1 cellular context compared by ENCODE assay signal in the genomic region with DNA sequence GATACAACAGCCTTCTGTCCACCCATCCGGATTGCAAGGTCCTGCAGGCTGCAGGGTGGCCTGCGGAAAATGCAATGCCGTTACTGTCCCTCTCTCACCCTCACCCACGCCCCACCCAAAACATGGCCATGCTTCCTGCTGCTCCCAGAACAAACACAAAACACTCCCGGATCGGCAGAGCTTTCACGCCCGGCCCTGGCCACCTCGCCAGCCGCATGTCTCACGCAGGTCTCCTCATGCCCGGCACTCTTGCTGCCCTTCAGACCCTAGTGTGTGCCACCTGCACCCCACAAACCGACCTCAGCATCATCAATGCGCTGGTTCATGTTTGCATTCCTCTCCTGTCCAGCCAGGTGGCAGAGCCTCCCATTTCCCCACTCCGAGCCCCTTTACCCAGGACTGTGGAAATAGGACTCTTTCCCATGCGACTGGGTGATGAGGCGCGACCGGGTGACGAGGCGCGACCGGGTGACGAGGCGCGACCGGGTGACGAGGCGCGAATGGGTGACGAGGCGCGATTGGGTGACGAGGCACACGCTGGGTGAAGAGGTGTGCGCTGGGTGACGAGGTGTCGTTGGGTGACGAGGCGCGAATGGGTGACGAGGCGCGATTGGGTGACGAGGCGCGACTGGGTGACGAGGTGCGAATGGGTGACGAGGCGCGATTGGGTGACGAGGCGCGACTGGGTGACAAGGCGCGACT.
TF ChIP-seq lines count a peak whose summit lies in the region.

No MANE protein-coding gene starts in this region.

TF ChIP-seq in GM23338, 12 proteins besides CTCF, POLR2A, EP300 and RAD21:
- TF ChIP-seq POLR2AphosphoS5 (IDR thresholded peaks at IDR 0.05; ENCODE audit: low read depth) (no peak), EZH2 (IDR thresholded peaks at IDR 0.05; ENCODE audit: low read depth, unreplicated experiment) (no peak), CREB1 (CRISPR knock-in tag; IDR thresholded peaks at IDR 0.05; ENCODE audit: low read depth) (no peak), EZH2phosphoT487 (IDR thresholded peaks at IDR 0.05; ENCODE audit: unreplicated experiment) (no peak), JUNB (IDR thresholded peaks at IDR 0.05; ENCODE audit: unreplicated experiment) (no peak), REST (IDR thresholded peaks at IDR 0.05; ENCODE audit: unreplicated experiment) (no peak)
- TF ChIP-seq, protein P1, sequence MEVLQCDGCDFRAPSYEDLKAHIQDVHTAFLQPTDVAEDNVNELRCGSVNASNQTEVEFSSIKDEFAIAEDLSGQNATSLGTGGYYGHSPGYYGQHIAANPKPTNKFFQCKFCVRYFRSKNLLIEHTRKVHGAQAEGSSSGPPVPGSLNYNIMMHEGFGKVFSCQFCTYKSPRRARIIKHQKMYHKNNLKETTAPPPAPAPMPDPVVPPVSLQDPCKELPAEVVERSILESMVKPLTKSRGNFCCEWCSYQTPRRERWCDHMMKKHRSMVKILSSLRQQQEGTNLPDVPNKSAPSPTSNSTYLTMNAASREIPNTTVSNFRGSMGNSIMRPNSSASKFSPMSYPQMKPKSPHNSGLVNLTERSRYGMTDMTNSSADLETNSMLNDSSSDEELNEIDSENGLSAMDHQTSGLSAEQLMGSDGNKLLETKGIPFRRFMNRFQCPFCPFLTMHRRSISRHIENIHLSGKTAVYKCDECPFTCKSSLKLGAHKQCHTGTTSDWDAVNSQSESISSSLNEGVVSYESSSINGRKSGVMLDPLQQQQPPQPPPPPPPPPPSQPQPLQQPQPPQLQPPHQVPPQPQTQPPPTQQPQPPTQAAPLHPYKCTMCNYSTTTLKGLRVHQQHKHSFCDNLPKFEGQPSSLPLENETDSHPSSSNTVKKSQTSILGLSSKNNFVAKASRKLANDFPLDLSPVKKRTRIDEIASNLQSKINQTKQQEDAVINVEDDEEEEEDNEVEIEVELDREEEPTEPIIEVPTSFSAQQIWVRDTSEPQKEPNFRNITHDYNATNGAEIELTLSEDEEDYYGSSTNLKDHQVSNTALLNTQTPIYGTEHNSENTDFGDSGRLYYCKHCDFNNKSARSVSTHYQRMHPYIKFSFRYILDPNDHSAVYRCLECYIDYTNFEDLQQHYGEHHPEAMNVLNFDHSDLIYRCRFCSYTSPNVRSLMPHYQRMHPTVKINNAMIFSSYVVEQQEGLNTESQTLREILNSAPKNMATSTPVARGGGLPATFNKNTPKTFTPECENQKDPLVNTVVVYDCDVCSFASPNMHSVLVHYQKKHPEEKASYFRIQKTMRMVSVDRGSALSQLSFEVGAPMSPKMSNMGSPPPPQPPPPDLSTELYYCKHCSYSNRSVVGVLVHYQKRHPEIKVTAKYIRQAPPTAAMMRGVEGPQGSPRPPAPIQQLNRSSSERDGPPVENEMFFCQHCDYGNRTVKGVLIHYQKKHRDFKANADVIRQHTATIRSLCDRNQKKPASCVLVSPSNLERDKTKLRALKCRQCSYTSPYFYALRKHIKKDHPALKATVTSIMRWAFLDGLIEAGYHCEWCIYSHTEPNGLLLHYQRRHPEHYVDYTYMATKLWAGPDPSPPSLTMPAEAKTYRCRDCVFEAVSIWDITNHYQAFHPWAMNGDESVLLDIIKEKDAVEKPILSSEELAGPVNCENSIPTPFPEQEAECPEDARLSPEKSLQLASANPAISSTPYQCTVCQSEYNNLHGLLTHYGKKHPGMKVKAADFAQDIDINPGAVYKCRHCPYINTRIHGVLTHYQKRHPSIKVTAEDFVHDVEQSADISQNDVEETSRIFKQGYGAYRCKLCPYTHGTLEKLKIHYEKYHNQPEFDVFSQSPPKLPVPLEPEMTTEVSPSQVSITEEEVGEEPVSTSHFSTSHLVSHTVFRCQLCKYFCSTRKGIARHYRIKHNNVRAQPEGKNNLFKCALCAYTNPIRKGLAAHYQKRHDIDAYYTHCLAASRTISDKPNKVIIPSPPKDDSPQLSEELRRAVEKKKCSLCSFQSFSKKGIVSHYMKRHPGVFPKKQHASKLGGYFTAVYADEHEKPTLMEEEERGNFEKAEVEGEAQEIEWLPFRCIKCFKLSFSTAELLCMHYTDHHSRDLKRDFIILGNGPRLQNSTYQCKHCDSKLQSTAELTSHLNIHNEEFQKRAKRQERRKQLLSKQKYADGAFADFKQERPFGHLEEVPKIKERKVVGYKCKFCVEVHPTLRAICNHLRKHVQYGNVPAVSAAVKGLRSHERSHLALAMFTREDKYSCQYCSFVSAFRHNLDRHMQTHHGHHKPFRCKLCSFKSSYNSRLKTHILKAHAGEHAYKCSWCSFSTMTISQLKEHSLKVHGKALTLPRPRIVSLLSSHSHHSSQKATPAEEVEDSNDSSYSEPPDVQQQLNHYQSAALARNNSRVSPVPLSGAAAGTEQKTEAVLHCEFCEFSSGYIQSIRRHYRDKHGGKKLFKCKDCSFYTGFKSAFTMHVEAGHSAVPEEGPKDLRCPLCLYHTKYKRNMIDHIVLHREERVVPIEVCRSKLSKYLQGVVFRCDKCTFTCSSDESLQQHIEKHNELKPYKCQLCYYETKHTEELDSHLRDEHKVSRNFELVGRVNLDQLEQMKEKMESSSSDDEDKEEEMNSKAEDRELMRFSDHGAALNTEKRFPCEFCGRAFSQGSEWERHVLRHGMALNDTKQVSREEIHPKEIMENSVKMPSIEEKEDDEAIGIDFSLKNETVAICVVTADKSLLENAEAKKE (CRISPR knock-in tag; IDR thresholded peaks at IDR 0.05): no peak
TF ChIP-seq in GM23338: peak in this region for 0.
